In the genomic region with DNA sequence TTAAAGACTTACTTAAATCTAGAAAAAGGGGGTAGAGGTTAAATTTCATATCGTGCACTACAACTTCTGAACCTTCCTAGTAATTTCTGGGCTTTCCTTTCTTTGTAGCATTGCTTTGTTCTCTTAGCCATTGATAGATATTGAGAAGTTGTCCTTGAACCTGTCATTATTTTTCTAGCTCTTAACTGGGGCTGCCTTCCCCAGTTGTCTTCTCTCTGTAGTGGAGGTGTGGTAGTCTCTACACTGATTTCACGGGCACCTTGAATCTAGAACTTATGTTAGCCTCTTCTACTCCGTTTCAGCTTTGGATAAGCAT, we compare ENCODE assay signal across 25 cellular contexts.
DNase-seq lines count a peak whose midpoint lies in the region; ATAC-seq and TF ChIP-seq lines count a peak whose summit lies in the region.
"Had no signal": no experiment of that assay in that cellular context is flagged by ENCODE, and none has a peak within 500 bp of the region (broad histone marks: within the 10 kb centered on the region; RNA-seq: fewer than 3 reads in every experiment).

No MANE protein-coding gene starts in this region.

- no peaks in the 10 kb centered on the region for H3K36me3 ChIP-seq in GM23248 (ENCODE audit: low read depth)
- H3K36me3 ChIP-seq: esophagus squamous epithelium, gastroesophageal sphincter, Peyer's patch, prostate gland, tibial nerve had no signal

- H3K4me1 ChIP-seq in GM23248 (ENCODE audit: insufficient read depth): peaks cover 42% of the 10 kb centered on the region
- H3K4me1 ChIP-seq: Caco-2, Peyer's patch, prostate gland had no signal

- POLR2A ChIA-PET in CD4-positive, alpha-beta T cell (lab: Charles Lee): no interaction called here

- no peaks in the 10 kb centered on the region for H3K27me3 Mint-ChIP-seq in activated CD4-positive, alpha-beta T cell treated with anti-CD3 and anti-CD28 coated beads, Interleukin-2, amount 10 ng/mL, durations not matched to agents 24 days and 14 days
- no peaks in the 10 kb centered on the region for H3K27me3 Mint-ChIP-seq in activated naive CD8-positive, alpha-beta T cell
- H3K27me3 Mint-ChIP-seq in osteocyte (ENCODE audit: unreplicated experiment): no peaks in the 10 kb centered on the region
- no peaks in the 10 kb centered on the region for H3K27me3 Mint-ChIP-seq in CD4-positive, alpha-beta T cell

- peaks cover 27% of the 10 kb centered on the region for H3K36me3 Mint-ChIP-seq in activated CD4-positive, alpha-beta T cell treated with anti-CD3 and anti-CD28 coated beads, Interleukin-2, amount 10 ng/mL, durations not matched to agents 24 days and 14 days (ENCODE audit: low read depth)
- H3K36me3 Mint-ChIP-seq in activated naive CD8-positive, alpha-beta T cell: peaks cover 11% of the 10 kb centered on the region
- H3K36me3 Mint-ChIP-seq in osteocyte (ENCODE audit: unreplicated experiment): peaks cover 2% of the 10 kb centered on the region
- peaks cover 9% of the 10 kb centered on the region for H3K36me3 Mint-ChIP-seq in CD4-positive, alpha-beta T cell (ENCODE audit: low read depth)

- DNase-seq in activated CD4-positive, alpha-beta T cell treated with anti-CD3 and anti-CD28 coated beads, Interleukin-2, amount 10 ng/mL, durations not matched to agents 24 days and 14 days: no peak
- no peak for DNase-seq in activated CD4-positive, alpha-beta T cell treated with anti-CD3 and anti-CD28 coated beads, Interleukin-2, amount 50 U/mL, for 48 hours
- DNase-seq in GM23248 (no peak), osteocyte (ENCODE audit: extremely low spot score, unreplicated experiment) (no peak), NCI-H345 (lab: John Stamatoyannopoulos, UW) (no peak)
- no peak for DNase-seq in CD4-positive, alpha-beta T cell
- DNase-seq: activated T-cell treated with anti-CD3 and anti-CD28 coated beads, Interleukin-2, amount 50 U/mL, for 48 hours; body of pancreas; Caco-2; effector memory CD4-positive, alpha-beta T cell; esophagus squamous epithelium; islet precursor cell; NCI-H1417; NCI-H2081 treated with DMSO at 0.1 percent for 48 hours; Peyer's patch; SK-N-SH; stimulated activated CD4-positive, alpha-beta T cell treated with anti-CD3 and anti-CD28 coated beads, Interleukin-1b, Interleukin-23, amount 100 ng/mL, for 48 hours; WERI-Rb-1 had no signal

- no peaks in the 10 kb centered on the region for H3K9me3 Mint-ChIP-seq in activated CD4-positive, alpha-beta T cell treated with anti-CD3 and anti-CD28 coated beads, Interleukin-2, amount 10 ng/mL, durations not matched to agents 24 days and 14 days
- no peaks in the 10 kb centered on the region for H3K9me3 Mint-ChIP-seq in activated naive CD8-positive, alpha-beta T cell (ENCODE audit: low read depth)
- H3K9me3 Mint-ChIP-seq in osteocyte (ENCODE audit: unreplicated experiment): no peaks in the 10 kb centered on the region
- no peaks in the 10 kb centered on the region for H3K9me3 Mint-ChIP-seq in CD4-positive, alpha-beta T cell
- H3K9me3 Mint-ChIP-seq: neural crest cell had no signal

- H3K27ac ChIP-seq in GM23248: peak overlapping the region; percentile 18; the same call in 1 of the 2 replicates
- H3K27ac ChIP-seq in CD4-positive, alpha-beta T cell (ENCODE audit: low read depth, low read length): no peak overlapping the region
- H3K27ac ChIP-seq: body of pancreas, gastroesophageal sphincter, HL-60, Peyer's patch, prostate gland, tibial nerve, WERI-Rb-1 had no signal

- no peaks in the 10 kb centered on the region for H3K27me3 ChIP-seq in GM23248 (replicated peaks; ENCODE audit: insufficient read depth)
- no peaks in the 10 kb centered on the region for H3K27me3 ChIP-seq in CD4-positive, alpha-beta T cell (ENCODE audit: control insufficient read depth, insufficient read depth, low read length)
- H3K27me3 ChIP-seq: body of pancreas, esophagus squamous epithelium, gastroesophageal sphincter, Peyer's patch, tibial nerve had no signal

- H3K9me3 ChIP-seq in GM23248 (ENCODE audit: low read depth): no peaks in the 10 kb centered on the region
- H3K9me3 ChIP-seq in CD4-positive, alpha-beta T cell (ENCODE audit: control insufficient read depth, low read length): no peaks in the 10 kb centered on the region
- H3K9me3 ChIP-seq: body of pancreas, Caco-2, esophagus squamous epithelium, gastroesophageal sphincter, Peyer's patch, prostate gland, SK-N-SH, tibial nerve had no signal

- no peak overlapping the region for H3K9ac ChIP-seq in GM23248
- H3K9ac ChIP-seq: SK-N-SH had no signal

- in situ Hi-C loops in GM23248 (cut with MboI): no loop called here

- H3K4me3 ChIP-seq in GM23248: no peak overlapping the region
- H3K4me3 ChIP-seq: body of pancreas, esophagus squamous epithelium, gastroesophageal sphincter, Peyer's patch, prostate gland, tibial nerve had no signal

- intact Hi-C loops in activated CD4-positive, alpha-beta T cell treated with anti-CD3 and anti-CD28 coated beads, Interleukin-2, amount 10 ng/mL, durations not matched to agents 24 days and 14 days (cut with micrococcal nuclease): loop anchor here (1.0 to 10.0 kb wide), 9 partner anchors 41 to 344 kb away; no protein-coding TSS in a partner anchor
- intact Hi-C loops in CD4-positive, alpha-beta T cell (cut with DNase I, micrococcal nuclease): no loop called here

- no peak for ATAC-seq in CD4-positive, alpha-beta T cell (ENCODE audit: poor library complexity)
- ATAC-seq in GM18907 (IDR thresholded peaks at IDR 0.05; ENCODE audit: unreplicated experiment): no peak
- ATAC-seq: body of pancreas, gastroesophageal sphincter had no signal

- no peak for TF ChIP-seq CTCF in osteocyte (IDR thresholded peaks at IDR 0.05)
- no peak for TF ChIP-seq CTCF in CD4-positive, alpha-beta T cell (IDR thresholded peaks at IDR 0.05)

- H3K9me2 ChIP-seq in GM23248 (ENCODE audit: insufficient read depth): no peaks in the 10 kb centered on the region
- H3K9me2 ChIP-seq: SK-N-SH had no signal

- peak overlapping the region; percentile 38 for H3K4me3 Mint-ChIP-seq in activated CD4-positive, alpha-beta T cell treated with anti-CD3 and anti-CD28 coated beads, Interleukin-2, amount 10 ng/mL, durations not matched to agents 24 days and 14 days
- H3K4me3 Mint-ChIP-seq in activated naive CD8-positive, alpha-beta T cell: no peak overlapping the region
- H3K4me3 Mint-ChIP-seq in osteocyte (ENCODE audit: unreplicated experiment): no peak overlapping the region
- H3K4me3 Mint-ChIP-seq in CD4-positive, alpha-beta T cell: no peak overlapping the region
- H3K4me3 Mint-ChIP-seq: neural crest cell had no signal

- H4K20me1 ChIP-seq in GM23248 (ENCODE audit: insufficient read depth): no peaks in the 10 kb centered on the region

- WGBS in GM23248 (ENCODE audit: low coverage in 1 of 2, low lambda C conversion rate in 2 of 2, missing lambda C conversion rate in 2 of 2), 2 experiments: 82 to 86% methylated on average over 3 of the region's 3 CpGs

- H3K4me2 ChIP-seq in GM23248 (ENCODE audit: unreplicated experiment): no peak overlapping the region
- H3K4me2 ChIP-seq: SK-N-SH had no signal

- H2AFZ ChIP-seq in GM23248: no peak overlapping the region

- peaks cover 32% of the 10 kb centered on the region; the same call in 1 of the 2 replicates for H3F3A ChIP-seq in GM23248 (ENCODE audit: insufficient read depth)

- CTCF ChIA-PET in CD4-positive, alpha-beta T cell (lab: Charles Lee): no interaction called here

- H3K79me2 ChIP-seq in GM23248 (ENCODE audit: insufficient read depth): peaks cover 99% of the 10 kb centered on the region

- H3K4me1 Mint-ChIP-seq in activated CD4-positive, alpha-beta T cell treated with anti-CD3 and anti-CD28 coated beads, Interleukin-2, amount 10 ng/mL, durations not matched to agents 24 days and 14 days: peaks cover 43% of the 10 kb centered on the region
- H3K4me1 Mint-ChIP-seq in activated naive CD8-positive, alpha-beta T cell (ENCODE audit: low read depth): peaks cover 43% of the 10 kb centered on the region
- peaks cover 66% of the 10 kb centered on the region for H3K4me1 Mint-ChIP-seq in osteocyte (ENCODE audit: unreplicated experiment)
- peaks cover 31% of the 10 kb centered on the region for H3K4me1 Mint-ChIP-seq in CD4-positive, alpha-beta T cell (ENCODE audit: low read depth)

- peak overlapping the region; percentile 90 for H3K27ac Mint-ChIP-seq in activated CD4-positive, alpha-beta T cell treated with anti-CD3 and anti-CD28 coated beads, Interleukin-2, amount 10 ng/mL, durations not matched to agents 24 days and 14 days
- H3K27ac Mint-ChIP-seq in activated naive CD8-positive, alpha-beta T cell: peak overlapping the region; percentile 9
- H3K27ac Mint-ChIP-seq in osteocyte (ENCODE audit: unreplicated experiment): peak overlapping the region; percentile 29
- H3K27ac Mint-ChIP-seq in CD4-positive, alpha-beta T cell: no peak overlapping the region
